18 cellular contexts compared by ENCODE assay signal in genomic region chr10:121695731-121696464, GRCh38.
DNase-seq lines count a peak whose midpoint lies in the region; ATAC-seq and TF ChIP-seq lines count a peak whose summit lies in the region.
"Had no signal": no experiment of that assay in that cellular context is flagged by ENCODE, and none has a peak within 500 bp of the region (broad histone marks: within the 10 kb centered on the region; RNA-seq: fewer than 3 reads in every experiment).

No MANE protein-coding gene starts in this region.

- H4K20me1 ChIP-seq in OCI-LY7 (ENCODE audit: insufficient read depth, low read length): no peaks in the 10 kb centered on the region

- H3K79me2 ChIP-seq in trophoblast cell (ENCODE audit: control insufficient read depth, insufficient read depth, low read length, poor library complexity): no peaks in the 10 kb centered on the region
- H3K79me2 ChIP-seq in OCI-LY7 (ENCODE audit: insufficient read depth, low read depth, low read length): no peaks in the 10 kb centered on the region

- no peak overlapping the region for H3K23ac ChIP-seq in trophoblast cell (ENCODE audit: low read length)

- in situ Hi-C loops in G401 (cut with HindIII; ENCODE audit: low sequenced_read_pairs): no loop called here

- H3K18ac ChIP-seq in trophoblast cell (ENCODE audit: low read length): peak overlapping the region; percentile 32

- H3K4me3 ChIP-seq in trophoblast cell (ENCODE audit: low read depth, low read length): no peak overlapping the region
- no peak overlapping the region for H3K4me3 ChIP-seq in OCI-LY7 (ENCODE audit: low read depth, low read length, poor library complexity, severe bottlenecking)

- POLR2A ChIA-PET in OCI-LY7 (lab: Charles Lee): no interaction called here

- no peak overlapping the region for H4K12ac ChIP-seq in trophoblast cell (ENCODE audit: low read depth, low read length)

- H3K79me1 ChIP-seq in trophoblast cell (ENCODE audit: low read length): peaks cover 7% of the 10 kb centered on the region

- ATAC-seq in HG03045 (IDR thresholded peaks at IDR 0.05; ENCODE audit: unreplicated experiment): no peak
- ATAC-seq: PC-3 had no signal

- no peak for TF ChIP-seq CTCF in OCI-LY7 (conservative IDR thresholded peaks at IDR 0.05; ENCODE audit: low read length)

- H3K9me3 ChIP-seq in trophoblast cell (ENCODE audit: insufficient read depth, low read depth, low read length) (no peaks in the 10 kb centered on the region), OCI-LY7 (ENCODE audit: low read length) (no peaks in the 10 kb centered on the region)

- H3K27me3 ChIP-seq in trophoblast cell (ENCODE audit: insufficient read depth, low read length): no peaks in the 10 kb centered on the region

- no peak overlapping the region for H2AFZ ChIP-seq in trophoblast cell (ENCODE audit: insufficient read depth, low read length, poor library complexity)
- H2AFZ ChIP-seq in OCI-LY7 (ENCODE audit: low read length): no peak overlapping the region

- H3K36me3 ChIP-seq in trophoblast cell (ENCODE audit: control insufficient read depth in 1 of 2, insufficient read depth in 2 of 2, low read length in 2 of 2): no peaks in the 10 kb centered on the region
- H3K36me3 ChIP-seq in OCI-LY7 (ENCODE audit: insufficient read depth, low read length): no peaks in the 10 kb centered on the region

- WGBS in trophoblast cell (ENCODE audit: extremely low coverage, insufficient coverage, insufficient read length): no CpG with 5 or more reads among the region's 7 CpGs

- H3K9me2 ChIP-seq in OCI-LY7 (ENCODE audit: insufficient read depth, low read length): no peaks in the 10 kb centered on the region

- CTCF ChIA-PET in OCI-LY7 (lab: Charles Lee; ENCODE audit: unreplicated experiment): no interaction called here

- H4K8ac ChIP-seq in trophoblast cell (ENCODE audit: low read depth, low read length): peak overlapping the region; percentile 45

- no peak overlapping the region for H2AK5ac ChIP-seq in trophoblast cell (ENCODE audit: low read length)

- BruUV-seq in OCI-LY7 (replicated peaks; lab: Mats Ljungman, UMichigan): no TSS peak

- no peak overlapping the region for H3K4me2 ChIP-seq in trophoblast cell (ENCODE audit: low read length)
- H3K4me2 ChIP-seq in OCI-LY7 (ENCODE audit: low read length): no peak overlapping the region

- peak overlapping the region; percentile 72 for H3K14ac ChIP-seq in trophoblast cell (ENCODE audit: low read length)

- peak; percentile 65 for DNase-seq in G401 (ENCODE audit: low spot score)
- DNase-seq in astrocyte of the hippocampus (ENCODE audit: low read depth, low spot score): peak; percentile 49
- DNase-seq in islet precursor cell: peak; percentile 68
- DNase-seq in trophoblast cell: peak; percentile 69 to 96
- no peak for DNase-seq in NCI-H1694 (lab: John Stamatoyannopoulos, UW)
- no peak for DNase-seq in AML-193 (lab: John Stamatoyannopoulos, UW)
- DNase-seq in OCI-LY7 (ENCODE audit: low spot score): no peak
- DNase-seq: CD4-positive, alpha-beta T cell; DMS79 treated with DMSO at 0.1 percent for 48 hours; GDM1; GOT3; HFFc6; MM.1S; NCI-H1417 treated with DMSO at 0.1 percent for 48 hours; NCI-H2029 treated with DMSO at 0.1 percent for 48 hours; NCI-H510A; PC-3 had no signal

- H3K4me1 ChIP-seq in trophoblast cell (ENCODE audit: control insufficient read depth in 1 of 2, insufficient read depth in 2 of 2, low read length in 2 of 2) (peaks cover 7 to 18% of the 10 kb centered on the region in 2 experiments), OCI-LY7 (ENCODE audit: insufficient read depth, low read length, poor library complexity, severe bottlenecking) (no peaks in the 10 kb centered on the region)

- peak overlapping the region; percentile 3 for H3K4ac ChIP-seq in trophoblast cell (ENCODE audit: low read depth, low read length)

- H3K27ac ChIP-seq in trophoblast cell (ENCODE audit: low read depth, low read length) (peak overlapping the region; percentile 76), OCI-LY7 (ENCODE audit: low read depth, low read length, poor library complexity, severe bottlenecking) (no peak overlapping the region)

- H3K9ac ChIP-seq in trophoblast cell (ENCODE audit: low read length): no peak overlapping the region

- H2BK12ac ChIP-seq in trophoblast cell (ENCODE audit: low read length): peak overlapping the region; percentile 5

- peak overlapping the region; percentile 68 for H2BK5ac ChIP-seq in trophoblast cell (ENCODE audit: low read depth, low read length, poor library complexity)

- peak overlapping the region; percentile 89 for H2BK120ac ChIP-seq in trophoblast cell (ENCODE audit: insufficient read depth, low read length, poor library complexity)

- H4K91ac ChIP-seq in trophoblast cell (ENCODE audit: low read depth, low read length): peak overlapping the region; percentile 89

- intact Hi-C loops in OCI-LY7 (cut with micrococcal nuclease; ENCODE audit: unreplicated experiment): no loop called here

Comparison
In these comparisons a context has a peak if more than half of its experiments do, and no peak if none do; other contexts are left out.
1. DNase-seq: peak in G401 (single experiment), astrocyte of the hippocampus (single experiment), islet precursor cell (single experiment) and trophoblast cell (2 of 2); none in NCI-H1694 (single experiment), AML-193 (0 of 2) and OCI-LY7 (single experiment).